18 cellular contexts compared by ENCODE assay signal in genomic region chr17:60832206-60832605, GRCh38.
DNase-seq lines count a peak whose midpoint lies in the region; ATAC-seq and TF ChIP-seq lines count a peak whose summit lies in the region.
"Had no signal": no experiment of that assay in that cellular context is flagged by ENCODE, and none has a peak within 500 bp of the region (broad histone marks: within the 10 kb centered on the region; RNA-seq: fewer than 3 reads in every experiment).

No MANE protein-coding gene starts in this region.

- H3K27me3 ChIP-seq in suprapubic skin = no peaks in the 10 kb centered on the region
- H3K27me3 ChIP-seq: body of pancreas, tibial artery had no signal

- TF ChIP-seq EP300 in suprapubic skin (IDR thresholded peaks at IDR 0.05) = no peak

- no peak for TF ChIP-seq CTCF in choroid plexus epithelial cell (conservative IDR thresholded peaks at IDR 0.05; ENCODE audit: low read depth, low read length)
- TF ChIP-seq CTCF in suprapubic skin (IDR thresholded peaks at IDR 0.05) = no peak

- ATAC-seq in sciatic nerve (peak; percentile 51), GM18873 (IDR thresholded peaks at IDR 0.05; ENCODE audit: low FRiP score, unreplicated experiment) (no peak)
- ATAC-seq: activated CD4-positive, CD25-positive, alpha-beta regulatory T cell treated with anti-CD3 and anti-CD28 coated beads, Interleukin-2, amount 50 U/mL, for 24 hours; body of pancreas; HCT116 had no signal

- H3K4me3 ChIP-seq in choroid plexus epithelial cell (ENCODE audit: low read depth, low read length) = no peak overlapping the region
- no peak overlapping the region for H3K4me3 ChIP-seq in suprapubic skin
- H3K4me3 ChIP-seq: body of pancreas, skin epidermis, tibial artery had no signal

- no peak for TF ChIP-seq POLR2A in suprapubic skin (IDR thresholded peaks at IDR 0.05)

- H3K9me3 ChIP-seq in suprapubic skin = no peaks in the 10 kb centered on the region
- H3K9me3 ChIP-seq: body of pancreas, tibial artery had no signal

- DNase-seq in NCI-H1417 (lab: John Stamatoyannopoulos, UW) (peak in 2 of 3 experiments; percentile 18 to 53), NCI-H1417 treated with DMSO at 0.1 percent for 48 hours (lab: John Stamatoyannopoulos, UW) (no peak), NCI-H2227 (lab: John Stamatoyannopoulos, UW; ENCODE audit: unreplicated experiment) (peak; percentile 24), choroid plexus epithelial cell (ENCODE audit: low read depth) (peak; percentile 12), sciatic nerve (ENCODE audit: low spot score) (no peak), HPDE6-E6E7 (ENCODE audit: extremely low spot score) (no peak), suprapubic skin (ENCODE audit: low spot score in 2 of 2) (no peak)
- DNase-seq: body of pancreas; CD4-positive, alpha-beta memory T cell; kidney; NCI-H1048; NCI-H748 treated with DMSO at 0.1 percent for 48 hours; T-helper 1 cell; tibial artery had no signal

- no peaks in the 10 kb centered on the region for H3K36me3 ChIP-seq in suprapubic skin
- H3K36me3 ChIP-seq: tibial artery had no signal

- intact Hi-C loops in sciatic nerve (cut with DNase I) = no loop called here

- no peaks in the 10 kb centered on the region for H3K4me1 ChIP-seq in suprapubic skin

- no peak overlapping the region for H3K27ac ChIP-seq in suprapubic skin
- H3K27ac ChIP-seq: body of pancreas, skin epidermis, tibial artery had no signal

- 44% methylated on average over 2 of the region's 2 CpGs for WGBS in suprapubic skin

Comparison
In these comparisons a context has a peak if more than half of its experiments do, and no peak if none do; other contexts are left out.
1. DNase-seq: peak in NCI-H1417 (2 of 3), NCI-H2227 (single experiment) and choroid plexus epithelial cell (single experiment); none in NCI-H1417 treated with DMSO at 0.1 percent for 48 hours (single experiment), sciatic nerve (single experiment), HPDE6-E6E7 (single experiment) and suprapubic skin (0 of 2).